Comparison of ENCODE assay signal across 19 cellular contexts in the genomic region with DNA sequence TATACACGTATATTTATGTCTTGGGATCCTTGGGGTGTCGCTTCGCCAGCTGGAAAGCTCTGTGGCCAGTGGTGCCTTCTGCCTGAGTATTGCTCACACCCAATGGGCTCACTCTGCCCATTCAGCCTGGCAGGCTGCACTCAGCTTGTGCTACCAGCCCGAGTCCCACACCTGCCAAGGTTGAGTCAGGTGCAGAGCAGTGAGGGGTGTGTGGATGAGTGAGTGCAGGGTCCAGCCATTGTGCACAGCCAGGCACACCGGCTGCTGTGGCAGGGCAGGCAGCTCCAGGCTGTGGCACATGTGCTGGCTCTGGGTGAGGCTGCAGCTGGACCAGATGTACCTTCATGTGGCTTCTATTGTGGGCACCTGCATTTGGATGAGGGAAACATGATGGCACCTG.
"Had no signal": no experiment of that assay in that cellular context is flagged by ENCODE, and none has a peak within 500 bp of the region (broad histone marks: within the 10 kb centered on the region; RNA-seq: fewer than 3 reads in every experiment).

No MANE protein-coding gene starts in this region.

- H3K4me1 ChIP-seq: SJSA1 had no signal

- H3K4me3 ChIP-seq: MG63, SJSA1, SK-N-MC had no signal

- H3K9me3 ChIP-seq: MG63, SJSA1 had no signal

- H3K27me3 ChIP-seq: MG63, SJSA1 had no signal

- DNase-seq: KBM-7, MG63, NCI-H1092 treated with DMSO at 0.1 percent for 48 hours, NCI-H1436, NCI-H187, NCI-H2029, NCI-H2081 treated with DMSO at 0.1 percent for 48 hours, NCI-H2171, NCI-H226, NCI-H446, NCI-H510A, NCI-H524 treated with DMSO at 0.1 percent for 48 hours, NCI-H69, NCI-H774, Right ventricle myocardium superior, RPMI8226, SIG-M5 had no signal

- H3K36me3 ChIP-seq: MG63, SJSA1 had no signal

- H3K27ac ChIP-seq: SJSA1, SK-N-MC had no signal
